16 cellular contexts compared by ENCODE assay signal in the genomic region with DNA sequence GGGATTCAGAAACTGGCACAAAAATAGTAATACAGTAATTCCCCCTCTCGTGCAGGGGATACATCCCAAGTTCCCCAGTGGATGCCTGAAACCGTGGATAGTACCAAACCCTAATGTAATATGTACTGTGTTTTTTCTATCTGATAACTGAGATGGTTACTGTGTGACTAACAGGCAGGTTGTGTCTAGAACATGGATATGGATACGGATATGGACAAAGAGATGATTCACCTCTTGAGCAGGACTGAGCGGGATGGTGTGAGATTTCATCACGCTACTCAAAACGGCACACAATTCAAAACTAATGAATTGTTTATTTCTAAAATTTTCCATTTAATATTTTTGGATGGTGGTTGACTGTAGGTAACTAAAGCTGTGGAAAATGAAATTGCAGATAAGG. TPM values are rescaled to one million over a fixed set of nuclear protein-coding genes. Genes with fewer than 3 reads are reported as not detected.
DNase-seq lines count a peak whose midpoint lies in the region; TF ChIP-seq lines count a peak whose summit lies in the region.
"Had no signal": no experiment of that assay in that cellular context is flagged by ENCODE, and none has a peak within 500 bp of the region (broad histone marks: within the 10 kb centered on the region; RNA-seq: fewer than 3 reads in every experiment).

No MANE protein-coding gene starts in this region.

- no peaks in the 10 kb centered on the region for H3K27me3 Mint-ChIP-seq in endodermal cell (ENCODE audit: insufficient read depth)
- H3K27me3 Mint-ChIP-seq in activated T-helper 2 cell treated with anti-CD3 and anti-CD28 coated beads, Interferon-gamma antibody, Interleukin-2, Interleukin-4, amounts not matched to agents 10 μg/mL and 5 μg/mL and 100 μg/mL, durations not matched to agents 14 hours and 24 hours and 36 hours (ENCODE audit: low read depth), result no peaks in the 10 kb centered on the region

- no peaks in the 10 kb centered on the region for H3K4me1 ChIP-seq in endodermal cell (ENCODE audit: control insufficient read depth, insufficient read depth, low read length)

- H3K9me3 Mint-ChIP-seq in endodermal cell, result no peaks in the 10 kb centered on the region
- no peaks in the 10 kb centered on the region for H3K9me3 Mint-ChIP-seq in activated T-helper 2 cell treated with anti-CD3 and anti-CD28 coated beads, Interferon-gamma antibody, Interleukin-2, Interleukin-4, amounts not matched to agents 10 μg/mL and 5 μg/mL and 100 μg/mL, durations not matched to agents 14 hours and 24 hours and 36 hours

- no peak for TF ChIP-seq CTCF in endodermal cell (conservative IDR thresholded peaks at IDR 0.05)
- no peak for TF ChIP-seq CTCF in GM10248 (IDR thresholded peaks at IDR 0.05; ENCODE audit: control extremely low read depth, extremely low read depth, low read depth, missing control alignments)

- no peak overlapping the region for H3K27ac ChIP-seq in endodermal cell (ENCODE audit: low read depth, low read length)
- H3K27ac ChIP-seq: vagina had no signal

- POLR2A ChIA-PET in GM10248 (lab: Yijun Ruan, JAX), result no interaction called here

- no peak overlapping the region for H3K4me3 Mint-ChIP-seq in endodermal cell
- H3K4me3 Mint-ChIP-seq in activated T-helper 2 cell treated with anti-CD3 and anti-CD28 coated beads, Interferon-gamma antibody, Interleukin-2, Interleukin-4, amounts not matched to agents 10 μg/mL and 5 μg/mL and 100 μg/mL, durations not matched to agents 14 hours and 24 hours and 36 hours (ENCODE audit: low read depth), result no peak overlapping the region

- H3K4me1 Mint-ChIP-seq in endodermal cell, result peaks cover 30% of the 10 kb centered on the region
- peaks cover 26% of the 10 kb centered on the region for H3K4me1 Mint-ChIP-seq in activated T-helper 2 cell treated with anti-CD3 and anti-CD28 coated beads, Interferon-gamma antibody, Interleukin-2, Interleukin-4, amounts not matched to agents 10 μg/mL and 5 μg/mL and 100 μg/mL, durations not matched to agents 14 hours and 24 hours and 36 hours (ENCODE audit: low read depth)

- H3K4me3 ChIP-seq in endodermal cell (ENCODE audit: low read length), result peak overlapping the region; percentile 3
- H3K4me3 ChIP-seq: vagina had no signal

- DNase-seq in ELR (ENCODE audit: low read depth) (peak; percentile 85), NCI-H226 (peak; percentile 62), endodermal cell (no peak), myocyte (ENCODE audit: low read depth) (peak; percentile 15), UCSD-AML1 (lab: John Stamatoyannopoulos, UW; ENCODE audit: unreplicated experiment) (no peak), GM10248 (ENCODE audit: extremely low spot score) (no peak), SHP77 treated with DMSO at 0.1 percent for 48 hours (lab: John Stamatoyannopoulos, UW) (no peak)
- DNase-seq in activated T-helper 2 cell treated with anti-CD3 and anti-CD28 coated beads, Interferon-gamma antibody, Interleukin-2, Interleukin-4, amounts not matched to agents 10 μg/mL and 5 μg/mL and 100 μg/mL, durations not matched to agents 14 hours and 24 hours and 36 hours (ENCODE audit: low spot score), result no peak
- DNase-seq: activated CD4-positive, alpha-beta T cell treated with anti-CD3 and anti-CD28 coated beads for 48 hours; amygdala; NCI-H1417 treated with DMSO at 0.1 percent for 48 hours; NCI-H2171; NCI-H748 treated with DMSO at 0.1 percent for 48 hours; OCI-M1; stimulated activated CD4-positive, alpha-beta T cell treated with anti-CD3 and anti-CD28 coated beads, Interleukin-2, amount 100 ng/mL, for 24 hours had no signal

- H3K27ac Mint-ChIP-seq in endodermal cell, result no peak overlapping the region
- H3K27ac Mint-ChIP-seq in activated T-helper 2 cell treated with anti-CD3 and anti-CD28 coated beads, Interferon-gamma antibody, Interleukin-2, Interleukin-4, amounts not matched to agents 10 μg/mL and 5 μg/mL and 100 μg/mL, durations not matched to agents 14 hours and 24 hours and 36 hours, result no peak overlapping the region

- CTCF ChIA-PET in GM10248 (lab: Yijun Ruan, JAX), result interaction anchor here (1.7 to 3.0 kb wide), 2 partner anchors 10 to 59 kb away, joined by 4 to 17 read pairs; no protein-coding TSS in a partner anchor

- peaks cover 10% of the 10 kb centered on the region for H3K9me3 ChIP-seq in endodermal cell (ENCODE audit: control insufficient read depth, low read length)
- H3K9me3 ChIP-seq: vagina had no signal

- H3K27me3 ChIP-seq in endodermal cell (ENCODE audit: control insufficient read depth, insufficient read depth, low read length, poor library complexity, severe bottlenecking), result no peaks in the 10 kb centered on the region
- H3K27me3 ChIP-seq: vagina had no signal

- H3K36me3 ChIP-seq in endodermal cell (ENCODE audit: control insufficient read depth, insufficient read depth, low read length), result peaks cover 64% of the 10 kb centered on the region

- intact Hi-C loops in activated T-helper 2 cell treated with anti-CD3 and anti-CD28 coated beads, Interferon-gamma antibody, Interleukin-2, Interleukin-4, amounts not matched to agents 10 μg/mL and 5 μg/mL and 100 μg/mL, durations not matched to agents 14 hours and 24 hours and 36 hours (cut with micrococcal nuclease), result no loop called here

- 89 to 91% methylated on average over 3 to 6 of the region's 6 CpGs for WGBS in endodermal cell (ENCODE audit: insufficient coverage in 1 of 2, insufficient read length in 1 of 2), 2 experiments

- H3K36me3 Mint-ChIP-seq in endodermal cell (ENCODE audit: low read depth), result peaks cover 64% of the 10 kb centered on the region
- peaks cover 82% of the 10 kb centered on the region for H3K36me3 Mint-ChIP-seq in activated T-helper 2 cell treated with anti-CD3 and anti-CD28 coated beads, Interferon-gamma antibody, Interleukin-2, Interleukin-4, amounts not matched to agents 10 μg/mL and 5 μg/mL and 100 μg/mL, durations not matched to agents 14 hours and 24 hours and 36 hours (ENCODE audit: low read depth)

- H3K9ac ChIP-seq in endodermal cell (ENCODE audit: extremely low read depth, low read length, poor library complexity, severe bottlenecking), result no peak overlapping the region

RNA-seq across cellular contexts. Expression of a gene that starts 3.4 kb away (rescaled TPM):
- total RNA-seq in endodermal cell (10 to 100 TPM; 77.1 to 79.6 TPM), myocyte (81.3 and 83.9 TPM in 2 replicates)
- polyA plus RNA-seq in endodermal cell (2013, experiment 1 of 2), result 56.2 TPM
- 45.2 TPM for polyA plus RNA-seq in endodermal cell (2013, experiment 2 of 2)
- polyA plus RNA-seq in myocyte (2012), result 54.7 TPM
- total RNA-seq in activated T-helper 2 cell treated with anti-CD3 and anti-CD28 coated beads, Interferon-gamma antibody, Interleukin-2, Interleukin-4, amounts not matched to agents 10 μg/mL and 5 μg/mL and 100 μg/mL, durations not matched to agents 14 hours and 24 hours and 36 hours, result 78.4 and 79.7 TPM in 2 replicates

RNA-seq across cellular contexts. Expression of a gene that starts 9.6 kb away (rescaled TPM):
- 100 to 1,000 TPM in 1 of 2 donors, 10 to 100 TPM in 1; 93.1 to 102 TPM for total RNA-seq in endodermal cell
- 65.0 TPM for polyA plus RNA-seq in endodermal cell (2013, experiment 1 of 2)
- 62.4 TPM for polyA plus RNA-seq in endodermal cell (2013, experiment 2 of 2)
- 27.8 and 33.4 TPM in 2 replicates for total RNA-seq in myocyte
- polyA plus RNA-seq in myocyte (2012), result 44.5 TPM
- total RNA-seq in activated T-helper 2 cell treated with anti-CD3 and anti-CD28 coated beads, Interferon-gamma antibody, Interleukin-2, Interleukin-4, amounts not matched to agents 10 μg/mL and 5 μg/mL and 100 μg/mL, durations not matched to agents 14 hours and 24 hours and 36 hours, result 94.9 and 101 TPM in 2 replicates

RNA-seq across cellular contexts. Expression of a gene that starts 11.6 kb away (rescaled TPM):
- under 1 TPM; 0.37 to 0.66 TPM for total RNA-seq in endodermal cell
- polyA plus RNA-seq in endodermal cell (2013, experiment 1 of 2), result 0.89 TPM
- polyA plus RNA-seq in endodermal cell (2013, experiment 2 of 2), result 1.2 TPM
- 0.10 and 0.27 TPM in 2 replicates for total RNA-seq in myocyte
- 0.33 TPM for polyA plus RNA-seq in myocyte (2012)
- total RNA-seq in activated T-helper 2 cell treated with anti-CD3 and anti-CD28 coated beads, Interferon-gamma antibody, Interleukin-2, Interleukin-4, amounts not matched to agents 10 μg/mL and 5 μg/mL and 100 μg/mL, durations not matched to agents 14 hours and 24 hours and 36 hours, result 0.25 and 0.51 TPM in 2 replicates
- total RNA-seq: vagina had no signal

Comparison
In these comparisons a context has a peak if more than half of its experiments do, and no peak if none do; other contexts are left out.
1. DNase-seq: peak in ELR (single experiment), NCI-H226 (single experiment) and myocyte (single experiment); none in endodermal cell (single experiment), UCSD-AML1 (single experiment), activated T-helper 2 cell treated with anti-CD3 and anti-CD28 coated beads, Interferon-gamma antibody, Interleukin-2, Interleukin-4, amounts not matched to agents 10 μg/mL and 5 μg/mL and 100 μg/mL, durations not matched to agents 14 hours and 24 hours and 36 hours (single experiment), GM10248 (single experiment) and SHP77 treated with DMSO at 0.1 percent for 48 hours (single experiment).